ENCODE assay signal across 8 cellular contexts in the genomic region with DNA sequence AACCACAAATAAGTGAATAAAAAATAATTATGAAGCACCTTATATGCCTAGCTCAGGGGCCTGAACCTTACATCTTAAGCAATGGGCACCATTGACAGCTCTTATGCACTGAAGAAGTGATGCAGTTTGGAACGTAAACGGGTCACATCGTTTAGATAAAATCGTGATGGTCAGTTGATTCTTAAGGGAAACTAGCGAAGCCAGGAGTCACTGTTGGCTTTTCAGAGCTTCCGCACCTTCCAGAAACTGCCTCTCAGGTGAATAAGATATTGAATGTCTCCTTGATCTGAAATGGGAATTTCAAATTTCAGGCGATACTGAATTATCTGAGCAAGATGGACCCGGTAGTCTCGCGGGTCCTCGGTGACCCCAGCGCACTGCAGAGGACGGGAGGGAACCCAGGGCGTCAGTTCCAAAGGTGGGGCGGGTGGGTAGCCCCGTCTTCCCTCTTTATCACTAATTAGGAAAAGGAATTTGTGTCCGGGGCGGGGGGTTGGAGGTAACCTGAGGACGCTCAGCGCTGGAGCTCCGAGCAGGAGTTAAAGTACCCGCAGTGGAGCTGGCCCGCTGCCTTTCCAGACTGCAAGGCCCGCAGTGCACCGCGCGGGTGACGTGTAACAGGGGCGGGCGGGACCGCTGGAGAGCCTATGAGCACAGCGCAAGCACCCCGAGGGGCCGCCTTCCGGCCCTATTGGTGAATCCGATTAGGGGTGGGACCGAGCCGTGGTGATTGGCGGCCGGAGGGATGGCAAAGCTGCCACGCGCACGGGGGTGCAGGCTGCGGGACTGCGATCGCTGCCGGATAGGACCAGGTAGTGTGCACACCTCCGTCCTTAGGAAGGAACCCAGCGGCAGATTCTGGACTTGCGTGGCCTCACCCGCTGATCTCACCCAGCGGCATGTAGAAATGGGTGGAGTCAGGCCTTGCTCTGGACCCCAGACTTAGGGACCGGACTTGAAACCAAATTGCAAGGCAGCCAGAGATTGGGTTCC. TPM values are rescaled to one million over a fixed set of nuclear protein-coding genes. Genes with fewer than 3 reads are reported as not detected.
DNase-seq lines count a peak whose midpoint lies in the region; ATAC-seq and TF ChIP-seq lines count a peak whose summit lies in the region.

No MANE protein-coding gene starts in this region.

- no peaks in the 10 kb centered on the region for H3K79me2 ChIP-seq in PC-3 (ENCODE audit: low read length)

- peak overlapping the region; percentile 91 for H2AFZ ChIP-seq in PC-3 (ENCODE audit: low read length)

- H3K27me3 ChIP-seq in PC-3 (ENCODE audit: low read length), result no peaks in the 10 kb centered on the region
- H3K27me3 ChIP-seq in mucosa of rectum (ENCODE audit: control insufficient read depth in 2 of 2, insufficient read depth in 2 of 2, low read length in 2 of 2), result no peaks in the 10 kb centered on the region

- DNase-seq in DMS153 (lab: John Stamatoyannopoulos, UW), result peak; percentile 89
- DNase-seq in PC-3, result peak; percentile 95
- peak; percentile 93 for DNase-seq in activated T-cell treated with anti-CD3 and anti-CD28 coated beads, Interleukin-2, amount 50 U/mL, for 1 hour
- peak; percentile 91 to 93 for DNase-seq in erythroblast (lab: John Stamatoyannopoulos, UW)
- peak; percentile 93 for DNase-seq in stimulated activated CD8-positive, alpha-beta memory T cell treated with anti-CD3 and anti-CD28 coated beads, Interleukin-4, amount 100 ng/mL, for 24 hours (ENCODE audit: low read depth)

- H3K9ac ChIP-seq in PC-3 (ENCODE audit: low read length), result peak overlapping the region; percentile 76
- peak overlapping the region; percentile 66 to 77 for H3K9ac ChIP-seq in mucosa of rectum (ENCODE audit: low read depth in 1 of 2, low read length in 2 of 2)

- no peak for TF ChIP-seq POLR2A in erythroblast (IDR thresholded peaks at IDR 0.05; ENCODE audit: low read length)

- H3K27ac ChIP-seq in PC-3 (ENCODE audit: low read length), result peak overlapping the region; percentile 21; the same call in 1 of the 2 replicates
- H3K27ac ChIP-seq in mucosa of rectum (ENCODE audit: low read depth in 2 of 2, low read length in 2 of 2), result peak overlapping the region; percentile 55 to 56

- TF ChIP-seq RAD21 in Ishikawa (IDR thresholded peaks at IDR 0.05; ENCODE audit: low read depth), result no peak

- H3K4me1 ChIP-seq in PC-3 (ENCODE audit: insufficient read depth, low read length) (peaks cover 10% of the 10 kb centered on the region), mucosa of rectum (ENCODE audit: control insufficient read depth in 2 of 2, insufficient read depth in 2 of 2, low read length in 2 of 2) (peaks cover 4 to 12% of the 10 kb centered on the region in 2 donors)

- H3K4me2 ChIP-seq in PC-3 (ENCODE audit: low read length), result peak overlapping the region; percentile 92

- H3K4me3 ChIP-seq in PC-3 (ENCODE audit: low read length), result peak overlapping the region; percentile 80
- H3K4me3 ChIP-seq in mucosa of rectum (ENCODE audit: low read length in 2 of 2), result peak overlapping the region; percentile 78 to 92

- TSS peak; percentile 94 for BruUV-seq in PC-3 (replicated peaks; lab: Mats Ljungman, UMichigan)

- H3K36me3 ChIP-seq in PC-3 (ENCODE audit: low read depth, low read length) (no peaks in the 10 kb centered on the region), mucosa of rectum (ENCODE audit: control insufficient read depth in 2 of 2, insufficient read depth in 2 of 2, low read length in 2 of 2) (no peaks in the 10 kb centered on the region)

- peak; percentile 99 for ATAC-seq in GM21576 (IDR thresholded peaks at IDR 0.05; ENCODE audit: unreplicated experiment)
- peak; percentile 100 for ATAC-seq in PC-3

- no peaks in the 10 kb centered on the region for H3F3A ChIP-seq in PC-3 (ENCODE audit: low read length, unreplicated experiment)

- H3K9me3 ChIP-seq in PC-3 (ENCODE audit: low read length) (no peaks in the 10 kb centered on the region), mucosa of rectum (ENCODE audit: control insufficient read depth in 2 of 2, low read length in 2 of 2) (no peaks in the 10 kb centered on the region)

- H4K20me1 ChIP-seq in PC-3 (ENCODE audit: low read length), result no peaks in the 10 kb centered on the region

- intact Hi-C loops in PC-3 (cut with micrococcal nuclease), result no loop called here

- CTCF ChIA-PET in PC-3 (lab: Charles Lee), result interaction anchor here (0.6 kb wide), 1 partner anchor 266 kb away, joined by 6 read pairs; no protein-coding TSS in a partner anchor

- POLR2A ChIA-PET in PC-3 (lab: Charles Lee; ENCODE audit: unreplicated experiment), result interaction anchor here (0.6 to 0.7 kb wide), 2 partner anchors 20 to 843 kb away, joined by 5 to 6 read pairs; no protein-coding TSS in a partner anchor

- TF ChIP-seq EP300 in Ishikawa (IDR thresholded peaks at IDR 0.05; ENCODE audit: borderline replicate concordance), result no peak

- H3K9me2 ChIP-seq in PC-3 (replicated peaks; ENCODE audit: low read length), result no peaks in the 10 kb centered on the region

- no peak for TF ChIP-seq CTCF in PC-3 (conservative IDR thresholded peaks at IDR 0.05; ENCODE audit: low read depth, low read length)

TF ChIP-seq in Ishikawa, 13 proteins besides CTCF, POLR2A, EP300 and RAD21:
- TF ChIP-seq CREB1 (IDR thresholded peaks at IDR 0.05; ENCODE audit: low read depth), result peak; percentile 91
- TF ChIP-seq ZBTB7A (IDR thresholded peaks at IDR 0.05; ENCODE audit: low read depth), result no peak
- peak; percentile 61; the same call in 1 of the 2 replicates for TF ChIP-seq TAF1 (IDR thresholded peaks at IDR 0.05; ENCODE audit: low read depth)
- TF ChIP-seq, protein P1, sequence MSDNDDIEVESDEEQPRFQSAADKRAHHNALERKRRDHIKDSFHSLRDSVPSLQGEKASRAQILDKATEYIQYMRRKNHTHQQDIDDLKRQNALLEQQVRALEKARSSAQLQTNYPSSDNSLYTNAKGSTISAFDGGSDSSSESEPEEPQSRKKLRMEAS (IDR thresholded peaks at IDR 0.05), result peak; percentile 73

RNA-seq across cellular contexts. Expression of a gene that starts 19.7 kb away (rescaled TPM):
- 15.2 and 15.5 TPM in 2 replicates for total RNA-seq in PC-3 (2014; rRNA removed)

Comparison
In these comparisons a context has a peak if more than half of its experiments do, and no peak if none do; other contexts are left out.
1. Peak in every context shown above with its lines: DNase-seq, ATAC-seq, H3K4me3 ChIP-seq and H3K27ac ChIP-seq.